10 cellular contexts compared by ENCODE assay signal in genomic region chr10:104251443-104251842, GRCh38. TPM values are rescaled to one million over a fixed set of nuclear protein-coding genes. Genes with fewer than 3 reads are reported as not detected.
"Had no signal": no experiment of that assay in that cellular context is flagged by ENCODE, and none has a peak within 500 bp of the region (broad histone marks: within the 10 kb centered on the region; RNA-seq: fewer than 3 reads in every experiment).

No MANE protein-coding gene starts in this region.

- H3K27ac ChIP-seq: HL-60 had no signal

- H3K36me3 Mint-ChIP-seq: IgD-negative memory B cell had no signal

- H3K36me3 ChIP-seq: HAP-1 had no signal

- H3K27ac Mint-ChIP-seq: IgD-negative memory B cell had no signal

- FAIRE-seq: HepG2 had no signal

- ATAC-seq: HCT116, HepG2 had no signal

- DNase-seq: GOT3, H7, KG1 had no signal

- H3K4me3 ChIP-seq: HAP-1 had no signal

RNA-seq across cellular contexts. Expression of gene GSTO2, which starts 17.5 kb away (rescaled TPM):
- total RNA-seq: H4 had no signal

RNA-seq across cellular contexts. Expression of gene CFAP43, which starts 19.3 kb away (rescaled TPM):
- total RNA-seq: HT1080 had no signal
- polyA plus RNA-seq: IgD-negative memory B cell had no signal
